ENCODE assay signal across 26 cellular contexts in the genomic region with DNA sequence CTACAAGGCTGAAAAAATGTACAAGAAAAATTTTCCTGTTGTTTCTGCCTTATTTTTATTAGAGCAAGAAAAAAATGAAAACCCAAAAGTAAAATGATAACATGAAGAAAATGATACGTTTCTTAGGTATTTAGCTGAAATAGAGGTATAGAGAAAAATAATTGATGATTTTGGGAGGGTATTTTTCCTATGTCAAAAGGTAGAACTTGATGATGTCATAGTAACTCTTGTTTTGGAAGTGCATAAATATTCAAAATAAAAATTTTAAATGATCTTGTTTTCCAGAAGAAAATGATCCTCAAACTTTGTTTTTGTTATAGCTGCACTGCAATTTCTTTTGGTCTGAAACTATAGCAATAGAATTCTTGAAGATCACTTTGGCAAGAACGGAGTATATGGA.
"Had no signal": no experiment of that assay in that cellular context is flagged by ENCODE, and none has a peak within 500 bp of the region (broad histone marks: within the 10 kb centered on the region; RNA-seq: fewer than 3 reads in every experiment).

No MANE protein-coding gene starts in this region.

- H3K36me3 ChIP-seq: stomach, suprapubic skin, thoracic aorta, thyroid gland, tibial artery, tibial nerve, transverse colon, upper lobe of left lung, upper lobe of right lung, uterus, vagina had no signal

- H3K9me3 ChIP-seq: suprapubic skin, testis, thoracic aorta, thyroid gland, tibial artery, tibial nerve, upper lobe of left lung, upper lobe of right lung, uterus, vagina had no signal

- DNase-seq: stimulated activated CD4-positive, alpha-beta T cell treated with anti-CD3 and anti-CD28 coated beads, Interleukin-2, amount 100 ng/mL, for 48 hours; stimulated activated CD4-positive, alpha-beta T cell treated with anti-CD3 and anti-CD28 coated beads, Interleukin-4, amount 100 ng/mL, for 1 hour; stimulated activated CD4-positive, alpha-beta T cell treated with anti-CD3 and anti-CD28 coated beads, Interleukin-4, amount 100 ng/mL, for 24 hours; stimulated activated CD4-positive, alpha-beta T cell treated with anti-CD3 and anti-CD28 coated beads, Interleukin-4, amount 100 ng/mL, for 4 hours; stimulated activated CD8-positive, alpha-beta memory T cell treated with anti-CD3 and anti-CD28 coated beads, Interleukin-4, amount 100 ng/mL, for 48 hours; stimulated activated naive B cell treated with anti-CD40 and anti-IgM and Interleukin-4, amounts not matched to agents 10 μg/mL and 1 μg/mL and 100 μg/mL, for 72 hours; stimulated activated naive CD4-positive, alpha-beta T cell treated with Interleukin-2 at 50 U/mL for 16 hours; stimulated activated naive CD8-positive, alpha-beta T cell treated with anti-CD3 and anti-CD28 coated beads, Interleukin-15, amount 100 ng/mL, for 72 hours; stimulated activated naive CD8-positive, alpha-beta T cell treated with anti-CD3 and anti-CD28 coated beads, Interleukin-15, Interleukin-2, amounts not matched to agents 100 U/mL and 50 U/mL, for 24 hours; stomach; substantia nigra; testis; thyroid gland; tibial artery; transverse colon; trophoblast cell; upper lobe of left lung; upper lobe of right lung; uterus had no signal

- H3K4me3 ChIP-seq: stomach, suprapubic skin, testis, thoracic aorta, thyroid gland, tibial artery, tibial nerve, transverse colon, upper lobe of left lung, upper lobe of right lung, uterus, vagina had no signal

- H3K4me1 ChIP-seq: stomach, testis, thyroid gland, transverse colon, upper lobe of left lung, upper lobe of right lung, uterus, vagina had no signal

- H3K27me3 ChIP-seq: stomach, suprapubic skin, testis, thyroid gland, tibial artery, tibial nerve, transverse colon, upper lobe of left lung, uterus, vagina had no signal

- FAIRE-seq: urothelium cell line had no signal

- H3K27ac ChIP-seq: stomach, suprapubic skin, testis, thoracic aorta, thyroid gland, tibial artery, tibial nerve, transverse colon, upper lobe of left lung, upper lobe of right lung, uterus, vagina had no signal

- ATAC-seq: stimulated activated effector memory CD8-positive, alpha-beta T cell treated with anti-CD3 and anti-CD28 coated beads, Interleukin-12 subunit alpha, Interleukin-12 subunit beta, amount 100 ng/mL, for 72 hours; stimulated activated memory B cell treated with anti-CD40 and anti-IgM and Interleukin-4, amounts not matched to agents 10 μg/mL and 1 μg/mL and 100 μg/mL, for 72 hours; stimulated activated naive B cell treated with anti-CD40 and anti-IgM and Interleukin-4, amounts not matched to agents 10 μg/mL and 1 μg/mL and 100 μg/mL, for 72 hours; stimulated activated naive CD8-positive, alpha-beta T cell treated with anti-CD3 and anti-CD28 coated beads, Interleukin-15, amount 100 ng/mL, for 72 hours; stimulated activated naive CD8-positive, alpha-beta T cell treated with anti-CD3 and anti-CD28 coated beads, Interleukin-15, Interleukin-2, amounts not matched to agents 100 U/mL and 50 U/mL, for 24 hours; upper lobe of right lung had no signal
